In genomic region chr2:135005753-135006152, GRCh38 we compare ENCODE assay signal across 15 cellular contexts. TPM values are rescaled to one million over a fixed set of nuclear protein-coding genes. Genes with fewer than 3 reads are reported as not detected.
DNase-seq lines count a peak whose midpoint lies in the region; ATAC-seq, FAIRE-seq and TF ChIP-seq lines count a peak whose summit lies in the region.
"Had no signal": no experiment of that assay in that cellular context is flagged by ENCODE, and none has a peak within 500 bp of the region (broad histone marks: within the 10 kb centered on the region; RNA-seq: fewer than 3 reads in every experiment).

No MANE protein-coding gene starts in this region.

- H4K20me1 ChIP-seq in GM23248 (ENCODE audit: insufficient read depth), result no peaks in the 10 kb centered on the region

- H3K27me3 Mint-ChIP-seq in naive thymus-derived CD8-positive, alpha-beta T cell, result peaks cover 4 to 14% (median 7%) of the 10 kb centered on the region in 5 donors

- no peaks in the 10 kb centered on the region for H3F3A ChIP-seq in GM23248 (ENCODE audit: insufficient read depth)

- peak; percentile 3 for DNase-seq in GM23248
- peak; percentile 82 for DNase-seq in NCI-H82 (lab: John Stamatoyannopoulos, UW)
- DNase-seq in astrocyte of the hippocampus (ENCODE audit: low read depth, low spot score), result peak; percentile 14
- no peak for DNase-seq in G401 (ENCODE audit: low spot score)
- DNase-seq in NOMO-1 treated with dmso at 0.1 percent for 144 hours (lab: John Stamatoyannopoulos, UW; ENCODE audit: unreplicated experiment), result no peak
- no peak for DNase-seq in naive thymus-derived CD8-positive, alpha-beta T cell
- DNase-seq in kidney, result no peak
- DNase-seq: BE2C; CD8-positive, alpha-beta T cell; COR-L47; DMS53; H9 had no signal

- H3K9me2 ChIP-seq in GM23248 (ENCODE audit: insufficient read depth), result no peaks in the 10 kb centered on the region

- H3K79me2 ChIP-seq in GM23248 (ENCODE audit: insufficient read depth), result no peaks in the 10 kb centered on the region

- no peak overlapping the region for H3K4me3 Mint-ChIP-seq in naive thymus-derived CD8-positive, alpha-beta T cell
- H3K4me3 Mint-ChIP-seq: CD8-positive, alpha-beta T cell; H9 had no signal

- no peak overlapping the region for H2AFZ ChIP-seq in GM23248

- peaks cover 2 to 8% (median 5%) of the 10 kb centered on the region in 4 donors for H3K4me1 Mint-ChIP-seq in naive thymus-derived CD8-positive, alpha-beta T cell

- POLR2A ChIA-PET in naive thymus-derived CD8-positive, alpha-beta T cell (lab: Charles Lee), result no interaction called here

- H3K9ac ChIP-seq in GM23248, result no peak overlapping the region
- H3K9ac ChIP-seq in kidney (ENCODE audit: low read length in 2 of 2), result no peak overlapping the region

- H3K4me3 ChIP-seq in GM23248 (no peak overlapping the region), kidney (ENCODE audit: low read length in 2 of 2) (no peak overlapping the region)

- no peak for FAIRE-seq in kidney (lab: Jason Lieb, UNC)
- FAIRE-seq: A204.1 had no signal

- no peak for ATAC-seq in naive thymus-derived CD8-positive, alpha-beta T cell
- ATAC-seq: CD8-positive, alpha-beta T cell had no signal

- H3K4me1 ChIP-seq in GM23248 (ENCODE audit: insufficient read depth) (no peaks in the 10 kb centered on the region), kidney (ENCODE audit: control insufficient read depth in 1 of 2, insufficient read depth in 1 of 2, low read depth in 1 of 2, low read length in 2 of 2) (no peaks in the 10 kb centered on the region)
- H3K4me1 ChIP-seq: BE2C had no signal

- H3K27ac Mint-ChIP-seq in naive thymus-derived CD8-positive, alpha-beta T cell, result no peak overlapping the region
- H3K27ac Mint-ChIP-seq: CD8-positive, alpha-beta T cell had no signal

- 44 to 53% methylated on average over 3 of the region's 3 CpGs for WGBS in GM23248 (ENCODE audit: low coverage in 1 of 2, low lambda C conversion rate in 2 of 2, missing lambda C conversion rate in 2 of 2), 2 experiments

- no peak overlapping the region for H3K4me2 ChIP-seq in GM23248 (ENCODE audit: unreplicated experiment)

- no peaks in the 10 kb centered on the region for H3K36me3 ChIP-seq in GM23248 (ENCODE audit: low read depth)
- H3K36me3 ChIP-seq in kidney (ENCODE audit: control insufficient read depth in 1 of 2, insufficient read depth in 2 of 2, low read length in 2 of 2), result no peaks in the 10 kb centered on the region
- H3K36me3 ChIP-seq: BE2C had no signal

- H3K27ac ChIP-seq in GM23248 (no peak overlapping the region), kidney (ENCODE audit: low read depth in 2 of 2, low read length in 2 of 2) (no peak overlapping the region)
- H3K27ac ChIP-seq: C4-2B, HL-60 had no signal

- peaks cover 0 to 1% (median 0%) of the 10 kb centered on the region in 3 donors for H3K36me3 Mint-ChIP-seq in naive thymus-derived CD8-positive, alpha-beta T cell
- H3K36me3 Mint-ChIP-seq: CD8-positive, alpha-beta T cell had no signal

- no peak for TF ChIP-seq CTCF in kidney (IDR thresholded peaks at IDR 0.05; ENCODE audit: borderline replicate concordance, extremely low read depth, insufficient read depth)

- no peaks in the 10 kb centered on the region for H3K9me3 ChIP-seq in GM23248 (ENCODE audit: low read depth)
- H3K9me3 ChIP-seq in kidney (ENCODE audit: control insufficient read depth in 1 of 2, low read length in 2 of 2), result no peaks in the 10 kb centered on the region
- H3K9me3 ChIP-seq: BE2C had no signal

- H3K27me3 ChIP-seq in GM23248 (replicated peaks; ENCODE audit: insufficient read depth), result peaks cover 23% of the 10 kb centered on the region
- H3K27me3 ChIP-seq: BE2C had no signal

- in situ Hi-C loops in GM23248 (cut with MboI) (no loop called here), G401 (cut with HindIII; ENCODE audit: low sequenced_read_pairs) (no loop called here)

- intact Hi-C loops in kidney (cut with DNase I), result no loop called here

- H3K9me3 Mint-ChIP-seq in naive thymus-derived CD8-positive, alpha-beta T cell, result no peaks in the 10 kb centered on the region
- H3K9me3 Mint-ChIP-seq: CD8-positive, alpha-beta T cell had no signal

RNA-seq across cellular contexts. Expression of gene MAP3K19, which starts 41.5 kb away (rescaled TPM):
- not detected in 2 replicates for total RNA-seq in GM23248 (2014; rRNA removed; shearing (Covaris generic))
- polyA plus RNA-seq in GM23248 (2016; fragmentation: Nextera tagmentation; extraction: Ambion mirVana) (not detected in 2 replicates), kidney (ENCODE audit: insufficient read depth, low read depth, low replicate concordance) (not detected)
- not detected in 2 replicates for total RNA-seq in G401 (2014; rRNA removed; shearing (Covaris generic))
- not detected for total RNA-seq in naive thymus-derived CD8-positive, alpha-beta T cell
- polyA plus RNA-seq in naive thymus-derived CD8-positive, alpha-beta T cell, result not detected
- total RNA-seq in kidney, result not detected
- total RNA-seq: CD8-positive, alpha-beta T cell; H9 had no signal

RNA-seq across cellular contexts. Expression of gene RAB3GAP1, which starts 46.3 kb away (rescaled TPM):
- 72.1 and 77.8 TPM in 2 replicates for total RNA-seq in GM23248 (2014; rRNA removed; shearing (Covaris generic))
- 33.6 and 35.5 TPM in 2 replicates for polyA plus RNA-seq in GM23248 (2016; fragmentation: Nextera tagmentation; extraction: Ambion mirVana)
- 35.0 and 57.4 TPM in 2 replicates for total RNA-seq in G401 (2014; rRNA removed; shearing (Covaris generic))
- 10 to 100 TPM; 55.2 to 59.5 TPM for total RNA-seq in naive thymus-derived CD8-positive, alpha-beta T cell
- polyA plus RNA-seq in naive thymus-derived CD8-positive, alpha-beta T cell, result 10 to 100 TPM; 14.6 to 23.2 (median 21.7) TPM
- 41.4 TPM for total RNA-seq in kidney
- 16.6 TPM for polyA plus RNA-seq in kidney (ENCODE audit: insufficient read depth, low read depth, low replicate concordance)

Comparison
In these comparisons a context has a peak if more than half of its experiments do, and no peak if none do; other contexts are left out.
1. DNase-seq: peak in GM23248 (single experiment), NCI-H82 (single experiment) and astrocyte of the hippocampus (single experiment); none in G401 (single experiment), NOMO-1 treated with dmso at 0.1 percent for 144 hours (single experiment), naive thymus-derived CD8-positive, alpha-beta T cell (0 of 10) and kidney (single experiment).